27 cellular contexts compared by ENCODE assay signal in genomic region chr10:4256971-4257370, GRCh38.
"Had no signal": no experiment of that assay in that cellular context is flagged by ENCODE, and none has a peak within 500 bp of the region (broad histone marks: within the 10 kb centered on the region; RNA-seq: fewer than 3 reads in every experiment).

No MANE protein-coding gene starts in this region.

- H3K4me1 Mint-ChIP-seq: neural progenitor cell; stimulated activated effector memory CD8-positive, alpha-beta T cell treated with anti-CD3 and anti-CD28 coated beads, Interleukin-12 subunit alpha, Interleukin-12 subunit beta, amount 100 ng/mL, for 72 hours had no signal

- H2AFZ ChIP-seq: parathyroid adenoma had no signal

- H3K4me3 ChIP-seq: neural progenitor cell, ovary, psoas muscle, right lobe of liver, sigmoid colon, stomach, thoracic aorta, thyroid gland, tibial nerve, upper lobe of left lung, vagina had no signal

- H3K9ac ChIP-seq: neural progenitor cell, parathyroid adenoma had no signal

- H3K27me3 ChIP-seq: neural progenitor cell, ovary, right lobe of liver, sigmoid colon, stomach, thyroid gland, tibial nerve, upper lobe of left lung, vagina had no signal

- H3K27ac Mint-ChIP-seq: nephron; neural progenitor cell; progenitor cell of endocrine pancreas; stimulated activated effector memory CD8-positive, alpha-beta T cell treated with anti-CD3 and anti-CD28 coated beads, Interleukin-12 subunit alpha, Interleukin-12 subunit beta, amount 100 ng/mL, for 72 hours; stimulated activated naive B cell treated with anti-CD40 and anti-IgM and Interleukin-4, amounts not matched to agents 10 μg/mL and 1 μg/mL and 100 μg/mL, for 72 hours; stimulated activated naive CD8-positive, alpha-beta T cell treated with anti-CD3 and anti-CD28 coated beads, Interleukin-15, Interleukin-2, amounts not matched to agents 100 ng/mL and 50 ng/mL, for 24 hours had no signal

- H3K4me3 Mint-ChIP-seq: nephron; neural progenitor cell; stimulated activated effector memory CD8-positive, alpha-beta T cell treated with anti-CD3 and anti-CD28 coated beads, Interleukin-12 subunit alpha, Interleukin-12 subunit beta, amount 100 ng/mL, for 72 hours; stimulated activated naive B cell treated with anti-CD40 and anti-IgM and Interleukin-4, amounts not matched to agents 10 μg/mL and 1 μg/mL and 100 μg/mL, for 72 hours; stimulated activated naive CD8-positive, alpha-beta T cell treated with anti-CD3 and anti-CD28 coated beads, Interleukin-15, Interleukin-2, amounts not matched to agents 100 ng/mL and 50 ng/mL, for 24 hours had no signal

- H3K9me3 Mint-ChIP-seq: stimulated activated effector memory CD8-positive, alpha-beta T cell treated with anti-CD3 and anti-CD28 coated beads, Interleukin-12 subunit alpha, Interleukin-12 subunit beta, amount 100 ng/mL, for 72 hours had no signal

- H3K36me3 Mint-ChIP-seq: neural progenitor cell; stimulated activated effector memory CD8-positive, alpha-beta T cell treated with anti-CD3 and anti-CD28 coated beads, Interleukin-12 subunit alpha, Interleukin-12 subunit beta, amount 100 ng/mL, for 72 hours; stimulated activated naive B cell treated with anti-CD40 and anti-IgM and Interleukin-4, amounts not matched to agents 10 μg/mL and 1 μg/mL and 100 μg/mL, for 72 hours had no signal

- H3K4me1 ChIP-seq: neural progenitor cell, parathyroid adenoma, right lobe of liver, thyroid gland had no signal

- H3K36me3 ChIP-seq: neural progenitor cell, ovary, right lobe of liver, sigmoid colon, stomach, thoracic aorta, thyroid gland, tibial nerve, upper lobe of left lung, vagina had no signal

- H3K27me3 Mint-ChIP-seq: progenitor cell of endocrine pancreas had no signal

- H3K27ac ChIP-seq: neural progenitor cell, ovary, parathyroid adenoma, psoas muscle, right lobe of liver, sigmoid colon, stomach, thoracic aorta, thyroid gland, tibial nerve, upper lobe of left lung, vagina had no signal

- H3K4me2 ChIP-seq: neural progenitor cell had no signal

- H3K9me3 ChIP-seq: ovary, psoas muscle, right lobe of liver, sigmoid colon, stomach, thoracic aorta, thyroid gland, tibial nerve, upper lobe of left lung, vagina had no signal

- DNase-seq: occipital lobe; ovary; posterior cingulate gyrus; psoas muscle; right cardiac atrium; right lobe of liver; sigmoid colon; small intestine; stimulated activated CD4-positive, alpha-beta T cell treated with anti-CD3 and anti-CD28 coated beads, Interleukin-15, amount 100 ng/mL, for 24 hours; stimulated activated CD4-positive, alpha-beta T cell treated with anti-CD3 and anti-CD28 coated beads, Interleukin-2, amount 100 ng/mL, for 24 hours; stimulated activated CD4-positive, alpha-beta T cell treated with anti-CD3 and anti-CD28 coated beads, Interleukin-2, amount 100 ng/mL, for 48 hours; stimulated activated CD4-positive, alpha-beta T cell treated with anti-CD3 and anti-CD28 coated beads, Interleukin-4, amount 100 ng/mL, for 24 hours; stimulated activated naive B cell treated with anti-CD40 and anti-IgM and Interleukin-4, amounts not matched to agents 10 μg/mL and 1 μg/mL and 100 μg/mL, for 72 hours; stimulated activated naive CD4-positive, alpha-beta T cell treated with Interleukin-2 at 50 U/mL for 16 hours; stomach; thyroid gland; trophoblast cell; upper lobe of left lung had no signal

- H3K79me2 ChIP-seq: parathyroid adenoma had no signal
